In the genomic region with DNA sequence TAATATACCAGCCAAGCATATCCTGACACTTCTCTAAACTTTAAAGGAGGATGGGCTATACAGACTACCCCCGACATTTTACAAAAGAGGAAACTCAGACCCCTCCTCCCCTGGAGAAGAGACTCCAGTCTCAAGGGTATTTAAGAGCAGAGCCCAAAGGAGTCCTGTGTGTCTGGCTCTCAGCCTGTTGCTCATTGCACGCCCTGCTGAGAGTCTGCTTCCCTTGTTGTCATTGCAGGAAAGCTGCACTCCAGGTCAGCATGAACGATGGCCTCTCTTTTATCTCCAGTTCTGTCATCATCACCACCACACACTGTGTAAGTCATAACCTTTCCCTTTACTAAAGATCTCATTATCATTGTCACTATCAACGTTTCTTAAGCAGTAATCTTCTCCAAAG, we compare ENCODE assay signal across 1 cellular context.
TF ChIP-seq lines count a peak whose summit lies in the region.

No MANE protein-coding gene starts in this region.

TF ChIP-seq in WTC11, 78 proteins besides CTCF, POLR2A, EP300 and RAD21 (continued from another document):
- TF ChIP-seq, protein P1, sequence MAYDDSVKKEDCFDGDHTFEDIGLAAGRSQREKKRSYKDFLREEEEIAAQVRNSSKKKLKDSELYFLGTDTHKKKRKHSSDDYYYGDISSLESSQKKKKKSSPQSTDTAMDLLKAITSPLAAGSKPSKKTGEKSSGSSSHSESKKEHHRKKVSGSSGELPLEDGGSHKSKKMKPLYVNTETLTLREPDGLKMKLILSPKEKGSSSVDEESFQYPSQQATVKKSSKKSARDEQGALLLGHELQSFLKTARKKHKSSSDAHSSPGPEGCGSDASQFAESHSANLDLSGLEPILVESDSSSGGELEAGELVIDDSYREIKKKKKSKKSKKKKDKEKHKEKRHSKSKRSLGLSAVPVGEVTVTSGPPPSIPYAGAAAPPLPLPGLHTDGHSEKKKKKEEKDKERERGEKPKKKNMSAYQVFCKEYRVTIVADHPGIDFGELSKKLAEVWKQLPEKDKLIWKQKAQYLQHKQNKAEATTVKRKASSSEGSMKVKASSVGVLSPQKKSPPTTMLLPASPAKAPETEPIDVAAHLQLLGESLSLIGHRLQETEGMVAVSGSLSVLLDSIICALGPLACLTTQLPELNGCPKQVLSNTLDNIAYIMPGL (CRISPR knock-in tag; IDR thresholded peaks at IDR 0.05): no peak
- TF ChIP-seq ZNF121 (CRISPR knock-in tag; IDR thresholded peaks at IDR 0.05): no peak
